Comparison of ENCODE assay signal across 8 cellular contexts in genomic region chr1:42847111-42847580, GRCh38. TPM values are rescaled to one million over a fixed set of nuclear protein-coding genes. Genes with fewer than 3 reads are reported as not detected.
DNase-seq lines count a peak whose midpoint lies in the region; ATAC-seq and TF ChIP-seq lines count a peak whose summit lies in the region.

No MANE protein-coding gene starts in this region.

- H3K4me3 Mint-ChIP-seq in memory B cell, result peak overlapping the region; percentile 87

- peaks cover 0 to 2% of the 10 kb centered on the region in 2 donors for H3K36me3 ChIP-seq in aorta (ENCODE audit: control insufficient read depth in 1 of 2, insufficient read depth in 2 of 2, low read length in 1 of 2)

- ATAC-seq in memory B cell (ENCODE audit: low read depth) (no peak), aorta (ENCODE audit: low FRiP score) (no peak), HG02981 (IDR thresholded peaks at IDR 0.05; ENCODE audit: unreplicated experiment) (no peak)

- POLR2A ChIA-PET in AG04449 (lab: Yijun Ruan, JAX), result interaction anchor here (1.0 to 1.4 kb wide), 3 partner anchors 9 to 80 kb away, joined by 3 to 8 read pairs (median 3); partner anchors contain the start of genes C1orf50 and P3H1

- intact Hi-C loops in aorta (cut with DNase I), result loop anchor here (10.0 kb wide), 2 partner anchors 82 to 162 kb away; partner anchors contain the start of genes C1orf50 (in 1 of the 2), P3H1 (in 1 of the 2) and YBX1 (in 1 of the 2)

- in situ Hi-C loops in astrocyte of the spinal cord (cut with HindIII; ENCODE audit: low sequenced_read_pairs) (no loop called here), ACHN (cut with HindIII; ENCODE audit: low pct_ligation_motif_present, low pct_unique_long_range_greater_than_20kb, low sequenced_read_pairs) (no loop called here)

- TF ChIP-seq CTCF in AG04449 (IDR thresholded peaks at IDR 0.05; ENCODE audit: insufficient read depth, low read length, missing control alignments) (no peak), HFF-Myc (IDR thresholded peaks at IDR 0.05; ENCODE audit: low read depth, low read length, missing control alignments) (no peak), astrocyte of the spinal cord (IDR thresholded peaks at IDR 0.05; ENCODE audit: low read depth, low read length) (no peak)

- no peak overlapping the region for H3K27ac ChIP-seq in aorta (ENCODE audit: low read depth in 1 of 2, low read length in 2 of 2)

- CTCF ChIA-PET in AG04449 (lab: Yijun Ruan, JAX), result interaction anchor here (0.9 to 3.0 kb wide), 16 partner anchors 9 to 358 kb away, joined by 3 to 16 read pairs (median 6); partner anchors contain the start of genes ERMAP and SVBP

- H3K27ac Mint-ChIP-seq in memory B cell, result peak overlapping the region; percentile 74

- H3K27me3 ChIP-seq in aorta (ENCODE audit: control insufficient read depth in 1 of 2, insufficient read depth in 2 of 2, low read length in 1 of 2), result no peaks in the 10 kb centered on the region

- 4 to 8% methylated on average over 6 of the region's 6 CpGs for WGBS in aorta, 2 donors

- H3K36me3 Mint-ChIP-seq in memory B cell, result peaks cover 13% of the 10 kb centered on the region

- peaks cover 0 to 2% of the 10 kb centered on the region in 2 donors for H3K4me1 ChIP-seq in aorta (ENCODE audit: control insufficient read depth in 1 of 2, insufficient read depth in 2 of 2, low read length in 2 of 2)

- no peaks in the 10 kb centered on the region for H3K9me3 ChIP-seq in aorta (ENCODE audit: control insufficient read depth, low read length)

- H3K4me3 ChIP-seq in AG04449 (ENCODE audit: low read depth, low read length), result peak overlapping the region; percentile 93
- peak overlapping the region; percentile 68 for H3K4me3 ChIP-seq in HFF-Myc (replicated peaks; ENCODE audit: low read depth, low read length)
- peak overlapping the region; percentile 89 for H3K4me3 ChIP-seq in astrocyte of the spinal cord (ENCODE audit: low read depth, low read length)
- peak overlapping the region; percentile 78 to 96 for H3K4me3 ChIP-seq in aorta (ENCODE audit: low read length in 2 of 2)

- no peaks in the 10 kb centered on the region for H3K27me3 Mint-ChIP-seq in memory B cell

- peaks cover 1% of the 10 kb centered on the region for H3K9me3 Mint-ChIP-seq in memory B cell

- H3K4me1 Mint-ChIP-seq in memory B cell, result peaks cover 19% of the 10 kb centered on the region

- no peak for DNase-seq in AG04449 (ENCODE audit: low read depth, low spot score)
- no peak for DNase-seq in HFF-Myc (ENCODE audit: extremely low read depth, low read depth)
- no peak for DNase-seq in astrocyte of the spinal cord (ENCODE audit: low read depth, low spot score)
- no peak for DNase-seq in memory B cell (ENCODE audit: low spot score in 2 of 2)
- no peak for DNase-seq in aorta
- DNase-seq in RPMI8226, result no peak
- DNase-seq in ACHN, result no peak

RNA-seq across cellular contexts. Expression of gene ZNF691, which starts 0.7 kb away (rescaled TPM):
- 1 to 10 TPM; 5.4 to 9.8 TPM for total RNA-seq in aorta
- polyA plus RNA-seq in aorta, result 10 to 100 TPM in 1 of 2 donors, 1 to 10 TPM in 1; 7.4 to 10.4 TPM

RNA-seq across cellular contexts. Expression of gene SVBP, which starts 29.9 kb away (rescaled TPM):
- 10 to 100 TPM; 15.9 to 17.3 TPM for total RNA-seq in aorta
- 10 to 100 TPM; 37.0 to 37.8 TPM for polyA plus RNA-seq in aorta

RNA-seq across cellular contexts. Expression of gene ERMAP, which starts 30.2 kb away (rescaled TPM):
- 10 to 100 TPM in 1 of 2 donors, 1 to 10 TPM in 1; 7.1 to 12.8 TPM for total RNA-seq in aorta
- 10 to 100 TPM in 1 of 2 donors, 1 to 10 TPM in 1; 5.9 to 10.1 TPM for polyA plus RNA-seq in aorta
